In the genomic region with DNA sequence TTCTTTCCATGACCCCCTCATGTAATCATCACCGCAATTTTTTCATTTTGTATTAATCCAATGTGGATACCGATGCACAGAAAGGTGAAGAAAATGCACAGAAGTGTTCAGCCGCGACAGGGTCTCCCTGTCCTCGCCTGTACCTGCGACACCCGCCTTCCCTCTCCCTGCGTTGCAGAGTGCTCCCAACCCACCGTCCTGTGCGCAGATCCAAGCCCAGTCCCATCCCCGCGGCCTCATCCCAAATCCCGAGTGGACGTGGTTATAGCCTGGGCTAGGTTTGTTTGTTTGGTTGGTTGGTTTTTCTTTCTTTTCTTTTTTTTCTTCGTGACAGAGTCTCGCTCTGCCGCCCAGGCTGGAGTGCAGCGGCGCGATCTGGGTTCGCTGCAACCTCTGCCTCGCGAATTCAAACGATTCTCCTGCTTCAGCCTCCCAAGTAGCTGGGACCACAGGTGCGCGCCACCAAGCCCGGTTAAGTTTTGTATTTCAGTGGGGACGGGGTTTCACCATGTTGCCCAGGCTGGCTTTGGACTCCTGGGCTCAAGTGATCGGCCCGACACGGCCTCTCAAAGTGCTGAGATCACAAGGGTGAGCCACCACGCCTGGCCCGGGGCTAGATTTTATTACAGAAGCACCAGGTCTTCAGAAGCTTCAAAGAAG, we compare ENCODE assay signal across 8 cellular contexts. TPM values are rescaled to one million over a fixed set of nuclear protein-coding genes. Genes with fewer than 3 reads are reported as not detected.
DNase-seq lines count a peak whose midpoint lies in the region; TF ChIP-seq lines count a peak whose summit lies in the region.

No MANE protein-coding gene starts in this region.

- peaks cover 16% of the 10 kb centered on the region for H3K4me1 Mint-ChIP-seq in activated naive CD4-positive, alpha-beta T cell treated with anti-CD3 and anti-CD28 coated beads, Interleukin-2, amount 50 U/mL, for 24 hours

- TF ChIP-seq CTCF in choroid plexus epithelial cell (conservative IDR thresholded peaks at IDR 0.05; ENCODE audit: low read depth, low read length): no peak
- no peak for TF ChIP-seq CTCF in uterus (IDR thresholded peaks at IDR 0.05)

- peaks cover 51% of the 10 kb centered on the region for H3K27me3 Mint-ChIP-seq in activated naive CD4-positive, alpha-beta T cell treated with anti-CD3 and anti-CD28 coated beads, Interleukin-2, amount 50 U/mL, for 24 hours

- H3K36me3 ChIP-seq in mucosa of stomach (ENCODE audit: control insufficient read depth, insufficient read depth, low read length) (no peaks in the 10 kb centered on the region), uterus (no peaks in the 10 kb centered on the region)

- H3K9ac ChIP-seq in mucosa of stomach (ENCODE audit: low read length): no peak overlapping the region

- H3K9me3 Mint-ChIP-seq in activated naive CD4-positive, alpha-beta T cell treated with anti-CD3 and anti-CD28 coated beads, Interleukin-2, amount 50 U/mL, for 24 hours: no peaks in the 10 kb centered on the region

- H3K27ac ChIP-seq in uterus: no peak overlapping the region

- H3K9me3 ChIP-seq in mucosa of stomach (ENCODE audit: control insufficient read depth, low read length) (no peaks in the 10 kb centered on the region), uterus (no peaks in the 10 kb centered on the region)

- peak overlapping the region; percentile 68 for H3K4me3 ChIP-seq in choroid plexus epithelial cell (ENCODE audit: low read depth, low read length)
- peak overlapping the region; percentile 54 for H3K4me3 ChIP-seq in mucosa of stomach (ENCODE audit: low read length)
- H3K4me3 ChIP-seq in uterus: peak overlapping the region; percentile 35 to 43

- no peak overlapping the region for H3K27ac Mint-ChIP-seq in activated naive CD4-positive, alpha-beta T cell treated with anti-CD3 and anti-CD28 coated beads, Interleukin-2, amount 50 U/mL, for 24 hours

- H3K36me3 Mint-ChIP-seq in activated naive CD4-positive, alpha-beta T cell treated with anti-CD3 and anti-CD28 coated beads, Interleukin-2, amount 50 U/mL, for 24 hours: no peaks in the 10 kb centered on the region

- peak overlapping the region; percentile 84 for H3K4me3 Mint-ChIP-seq in activated naive CD4-positive, alpha-beta T cell treated with anti-CD3 and anti-CD28 coated beads, Interleukin-2, amount 50 U/mL, for 24 hours

- no peak for DNase-seq in activated naive CD4-positive, alpha-beta T cell treated with Interleukin-2 at 50 U/mL for 16 hours
- DNase-seq in choroid plexus epithelial cell (ENCODE audit: low read depth): no peak
- no peak for DNase-seq in uterus
- no peak for DNase-seq in NOMO-1 treated with dmso at 0.1 percent for 144 hours (lab: John Stamatoyannopoulos, UW; ENCODE audit: unreplicated experiment)
- DNase-seq in stimulated activated CD4-positive, alpha-beta T cell treated with anti-CD3 and anti-CD28 coated beads, Interleukin-4, amount 100 ng/mL, for 24 hours: no peak
- DNase-seq in GM19240 (ENCODE audit: insufficient read length, low spot score): no peak

- peaks cover 33% of the 10 kb centered on the region for H3K27me3 ChIP-seq in mucosa of stomach (ENCODE audit: control insufficient read depth, insufficient read depth, low read length)
- no peaks in the 10 kb centered on the region for H3K27me3 ChIP-seq in uterus

- no peak for TF ChIP-seq POLR2A in uterus (IDR thresholded peaks at IDR 0.05)

- intact Hi-C loops in uterus (cut with DNase I; ENCODE audit: low total_unique reads): no loop called here

- H3K4me1 ChIP-seq in mucosa of stomach (ENCODE audit: control insufficient read depth, insufficient read depth, low read length) (peaks cover 22% of the 10 kb centered on the region), uterus (no peaks in the 10 kb centered on the region)

RNA-seq across cellular contexts. Expression of a gene that starts 0.5 kb away (rescaled TPM):
- total RNA-seq in uterus: 1 to 10 TPM in 1 of 4 donors, not detected in 3; 1.4 TPM

RNA-seq across cellular contexts. Expression of a gene that starts 18.4 kb away (rescaled TPM):
- total RNA-seq in uterus: under 1 TPM in 2 of 4 donors, not detected in 2; 0.21 to 0.34 TPM

RNA-seq across cellular contexts. Expression of a gene that starts 25.5 kb away (rescaled TPM):
- total RNA-seq in uterus: under 1 TPM in 1 of 4 donors, not detected in 3; 0.55 TPM

RNA-seq across cellular contexts. Expression of a gene that starts 40.3 kb away (rescaled TPM):
- total RNA-seq in uterus: not detected

RNA-seq across cellular contexts. Expression of a gene that starts 59.3 kb away (rescaled TPM):
- total RNA-seq in uterus: 10 to 100 TPM; 22.0 to 61.7 (median 29.8) TPM
